ENCODE assay signal across 13 cellular contexts in the genomic region with DNA sequence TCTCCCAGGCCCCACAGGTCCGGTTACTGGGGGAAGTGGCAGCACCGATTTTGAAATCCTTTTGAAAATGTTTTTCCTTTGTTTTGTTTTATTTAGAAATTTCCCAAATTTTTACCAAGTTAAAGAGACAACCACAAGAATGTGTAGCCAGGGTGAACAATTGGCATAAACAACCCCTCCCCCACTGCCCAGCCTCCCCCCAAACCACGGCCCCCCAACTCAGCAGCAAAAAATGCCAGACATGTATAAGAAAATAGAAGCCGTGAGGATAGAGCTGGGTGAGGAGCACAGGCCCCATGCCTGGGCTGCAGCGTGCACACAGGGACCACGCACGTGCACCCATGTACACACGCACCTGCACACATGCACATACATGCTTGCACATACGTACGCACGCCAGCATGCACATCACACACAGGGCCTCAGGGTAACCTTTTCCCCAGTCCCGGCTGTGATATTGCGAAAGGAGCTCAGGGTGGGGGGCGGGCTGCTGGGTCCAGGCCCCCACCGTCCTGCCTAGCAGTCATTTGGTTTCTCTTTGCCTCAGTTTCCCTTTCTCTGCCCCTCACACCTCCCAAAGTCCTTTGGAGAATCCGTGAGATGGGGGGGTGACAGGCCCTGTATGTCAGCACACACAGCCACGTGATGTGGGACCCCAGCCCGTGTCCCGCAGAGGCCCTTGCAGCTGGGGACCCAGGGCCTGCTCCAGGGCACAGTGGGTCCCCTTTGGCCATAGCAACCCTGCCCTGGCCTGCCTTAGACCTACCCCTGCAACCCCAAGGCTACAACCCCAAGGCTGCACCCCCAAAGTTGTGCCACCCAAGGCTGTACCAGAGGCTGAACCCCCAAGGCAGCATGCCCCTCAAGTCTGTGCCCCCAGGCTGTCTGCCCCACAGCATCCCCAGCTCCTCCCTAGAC. TPM values are rescaled to one million over a fixed set of nuclear protein-coding genes. Genes with fewer than 3 reads are reported as not detected.
DNase-seq lines count a peak whose midpoint lies in the region; ATAC-seq and TF ChIP-seq lines count a peak whose summit lies in the region.
"Had no signal": no experiment of that assay in that cellular context is flagged by ENCODE, and none has a peak within 500 bp of the region (broad histone marks: within the 10 kb centered on the region; RNA-seq: fewer than 3 reads in every experiment).

No MANE protein-coding gene starts in this region.

- POLR2A ChIA-PET in RWPE1 (lab: Yijun Ruan, JAX; ENCODE audit: low non-redundant PET), result no interaction called here
- POLR2A ChIA-PET in activated CD8-positive, alpha-beta T cell treated with anti-CD3 and anti-CD28 coated beads, Interleukin-2, amount 10 ng/mL, durations not matched to agents 7 days and 5 days (lab: Charles Lee), result no interaction called here
- POLR2A ChIA-PET in activated CD4-positive, alpha-beta T cell treated with anti-CD3 and anti-CD28 coated beads for 36 hours (lab: Charles Lee), result no interaction called here

- no peak for TF ChIP-seq CTCF in RWPE1 (conservative IDR thresholded peaks at IDR 0.05; ENCODE audit: low read depth)
- TF ChIP-seq CTCF in foreskin fibroblast (IDR thresholded peaks at IDR 0.05; ENCODE audit: low read depth, low read length), result no peak

- H3K4me1 ChIP-seq in BLaER1 treated with 17β-estradiol and CSF1 and Interleukin-3, amounts not matched to agents 10 nM and 100 nM, result peaks cover 29 to 80% (median 68%) of the 10 kb centered on the region in 10 experiments

- H3K27me3 Mint-ChIP-seq in activated CD8-positive, alpha-beta T cell treated with anti-CD3 and anti-CD28 coated beads, Interleukin-2, amount 10 ng/mL, durations not matched to agents 7 days and 5 days (ENCODE audit: low read depth), result peaks cover 7% of the 10 kb centered on the region
- H3K27me3 Mint-ChIP-seq in activated CD4-positive, alpha-beta T cell treated with anti-CD3 and anti-CD28 coated beads for 36 hours, result no peaks in the 10 kb centered on the region

- no peak overlapping the region for H3K27ac Mint-ChIP-seq in stimulated activated effector memory CD8-positive, alpha-beta T cell treated with anti-CD3 and anti-CD28 coated beads, Interleukin-12 subunit alpha, Interleukin-12 subunit beta, amount 100 ng/mL, for 72 hours
- H3K27ac Mint-ChIP-seq in activated CD8-positive, alpha-beta T cell treated with anti-CD3 and anti-CD28 coated beads, Interleukin-2, amount 10 ng/mL, durations not matched to agents 7 days and 5 days, result no peak overlapping the region
- no peak overlapping the region for H3K27ac Mint-ChIP-seq in activated CD4-positive, alpha-beta T cell treated with anti-CD3 and anti-CD28 coated beads for 36 hours
- H3K27ac Mint-ChIP-seq: activated T-helper 1 cell treated with anti-CD3 and anti-CD28 coated beads, Interleukin-12 subunit alpha, Interleukin-12 subunit beta, Interleukin-2, Interleukin-4 antibody, amounts not matched to agents 30 ng/mL and 10 ng/mL and 1 ng/mL, durations not matched to agents 14 hours and 24 hours and 36 hours; WTC11 had no signal

- H3K9ac ChIP-seq in BLaER1 treated with 17β-estradiol and CSF1 and Interleukin-3, amounts not matched to agents 10 nM and 100 nM, result no peak overlapping the region

- H3K9me3 ChIP-seq in BLaER1 treated with 17β-estradiol and CSF1 and Interleukin-3, amounts not matched to agents 10 nM and 100 nM (replicated peaks in 1 of 11), result peaks cover 0 to 6% (median 0%) of the 10 kb centered on the region in 11 experiments; a peak in 1 of 22 replicates

- no peak for ATAC-seq in sciatic nerve
- no peak for ATAC-seq in stimulated activated effector memory CD8-positive, alpha-beta T cell treated with anti-CD3 and anti-CD28 coated beads, Interleukin-12 subunit alpha, Interleukin-12 subunit beta, amount 100 ng/mL, for 72 hours
- ATAC-seq in activated CD8-positive, alpha-beta T cell treated with anti-CD3 and anti-CD28 coated beads, Interleukin-2, amount 10 ng/mL, durations not matched to agents 7 days and 5 days, result no peak
- no peak for ATAC-seq in activated CD4-positive, alpha-beta T cell treated with anti-CD3 and anti-CD28 coated beads for 36 hours

- H3K27me3 ChIP-seq in BLaER1 treated with 17β-estradiol and CSF1 and Interleukin-3, amounts not matched to agents 10 nM and 100 nM, result peaks cover 19 to 71% (median 51%) of the 10 kb centered on the region in 11 experiments; a peak in 21 of 22 replicates

- CTCF ChIA-PET in RWPE1 (lab: Yijun Ruan, JAX), result no interaction called here
- CTCF ChIA-PET in activated CD8-positive, alpha-beta T cell treated with anti-CD3 and anti-CD28 coated beads, Interleukin-2, amount 10 ng/mL, durations not matched to agents 7 days and 5 days (lab: Charles Lee), result no interaction called here
- CTCF ChIA-PET in activated CD4-positive, alpha-beta T cell treated with anti-CD3 and anti-CD28 coated beads for 36 hours (lab: Charles Lee), result no interaction called here

- DNase-seq in RWPE1 (ENCODE audit: low spot score) (no peak), foreskin fibroblast (peak; percentile 42 to 68), sciatic nerve (ENCODE audit: low spot score) (peak; percentile 50), KG1 (lab: John Stamatoyannopoulos, UW) (no peak)
- DNase-seq in stimulated activated effector memory CD8-positive, alpha-beta T cell treated with anti-CD3 and anti-CD28 coated beads, Interleukin-12 subunit alpha, Interleukin-12 subunit beta, amount 100 ng/mL, for 72 hours (ENCODE audit: low spot score in 2 of 2), result no peak
- DNase-seq in activated CD8-positive, alpha-beta T cell treated with anti-CD3 and anti-CD28 coated beads, Interleukin-2, amount 10 ng/mL, durations not matched to agents 7 days and 5 days, result no peak
- DNase-seq in activated CD4-positive, alpha-beta T cell treated with anti-CD3 and anti-CD28 coated beads for 36 hours, result no peak
- DNase-seq: Calu3, MM.1S had no signal

- peaks cover 0 to 68% (median 32%) of the 10 kb centered on the region in 11 experiments; a peak in 16 of 22 replicates for H4K20me1 ChIP-seq in BLaER1 treated with 17β-estradiol and CSF1 and Interleukin-3, amounts not matched to agents 10 nM and 100 nM

- peaks cover 23% of the 10 kb centered on the region for H3K4me1 Mint-ChIP-seq in stimulated activated effector memory CD8-positive, alpha-beta T cell treated with anti-CD3 and anti-CD28 coated beads, Interleukin-12 subunit alpha, Interleukin-12 subunit beta, amount 100 ng/mL, for 72 hours
- peaks cover 6% of the 10 kb centered on the region for H3K4me1 Mint-ChIP-seq in activated CD8-positive, alpha-beta T cell treated with anti-CD3 and anti-CD28 coated beads, Interleukin-2, amount 10 ng/mL, durations not matched to agents 7 days and 5 days (ENCODE audit: low read depth)
- H3K4me1 Mint-ChIP-seq in activated CD4-positive, alpha-beta T cell treated with anti-CD3 and anti-CD28 coated beads for 36 hours, result peaks cover 9% of the 10 kb centered on the region

- no peak overlapping the region for H3K4me3 Mint-ChIP-seq in stimulated activated effector memory CD8-positive, alpha-beta T cell treated with anti-CD3 and anti-CD28 coated beads, Interleukin-12 subunit alpha, Interleukin-12 subunit beta, amount 100 ng/mL, for 72 hours
- no peak overlapping the region for H3K4me3 Mint-ChIP-seq in activated CD8-positive, alpha-beta T cell treated with anti-CD3 and anti-CD28 coated beads, Interleukin-2, amount 10 ng/mL, durations not matched to agents 7 days and 5 days
- H3K4me3 Mint-ChIP-seq in activated CD4-positive, alpha-beta T cell treated with anti-CD3 and anti-CD28 coated beads for 36 hours, result no peak overlapping the region
- H3K4me3 Mint-ChIP-seq: activated T-helper 1 cell treated with anti-CD3 and anti-CD28 coated beads, Interleukin-12 subunit alpha, Interleukin-12 subunit beta, Interleukin-2, Interleukin-4 antibody, amounts not matched to agents 30 ng/mL and 10 ng/mL and 1 ng/mL, durations not matched to agents 14 hours and 24 hours and 36 hours; WTC11 had no signal

- H3K27ac ChIP-seq in BLaER1 treated with 17β-estradiol and CSF1 and Interleukin-3, amounts not matched to agents 10 nM and 100 nM, result no peak overlapping the region
- peak overlapping the region; percentile 52; the same call in 1 of the 2 replicates for H3K27ac ChIP-seq in RWPE1

- no peak overlapping the region for H3K4me3 ChIP-seq in BLaER1 treated with 17β-estradiol and CSF1 and Interleukin-3, amounts not matched to agents 10 nM and 100 nM
- no peak overlapping the region for H3K4me3 ChIP-seq in foreskin fibroblast (ENCODE audit: low read depth in 1 of 2, low read length in 2 of 2)

- H3K9me3 Mint-ChIP-seq in stimulated activated effector memory CD8-positive, alpha-beta T cell treated with anti-CD3 and anti-CD28 coated beads, Interleukin-12 subunit alpha, Interleukin-12 subunit beta, amount 100 ng/mL, for 72 hours, result no peaks in the 10 kb centered on the region
- H3K9me3 Mint-ChIP-seq in activated CD8-positive, alpha-beta T cell treated with anti-CD3 and anti-CD28 coated beads, Interleukin-2, amount 10 ng/mL, durations not matched to agents 7 days and 5 days (ENCODE audit: insufficient read depth), result no peaks in the 10 kb centered on the region
- H3K9me3 Mint-ChIP-seq in activated CD4-positive, alpha-beta T cell treated with anti-CD3 and anti-CD28 coated beads for 36 hours (ENCODE audit: low read depth), result no peaks in the 10 kb centered on the region
- H3K9me3 Mint-ChIP-seq: activated T-helper 1 cell treated with anti-CD3 and anti-CD28 coated beads, Interleukin-12 subunit alpha, Interleukin-12 subunit beta, Interleukin-2, Interleukin-4 antibody, amounts not matched to agents 30 ng/mL and 10 ng/mL and 1 ng/mL, durations not matched to agents 14 hours and 24 hours and 36 hours; WTC11 had no signal

- intact Hi-C loops in sciatic nerve (cut with DNase I), result no loop called here
- intact Hi-C loops in activated CD4-positive, alpha-beta T cell treated with anti-CD3 and anti-CD28 coated beads for 36 hours (cut with DNase I, micrococcal nuclease), result no loop called here

- H3K4me2 ChIP-seq in BLaER1 treated with 17β-estradiol and CSF1 and Interleukin-3, amounts not matched to agents 10 nM and 100 nM, result peak overlapping the region in 10 of 11 experiments; percentile 23 to 95 (median 42); a peak in 14 of 22 replicates

- H3K36me3 ChIP-seq in BLaER1 treated with 17β-estradiol and CSF1 and Interleukin-3, amounts not matched to agents 10 nM and 100 nM, result no peaks in the 10 kb centered on the region

- peaks cover 6% of the 10 kb centered on the region for H3K36me3 Mint-ChIP-seq in stimulated activated effector memory CD8-positive, alpha-beta T cell treated with anti-CD3 and anti-CD28 coated beads, Interleukin-12 subunit alpha, Interleukin-12 subunit beta, amount 100 ng/mL, for 72 hours
- no peaks in the 10 kb centered on the region for H3K36me3 Mint-ChIP-seq in activated CD8-positive, alpha-beta T cell treated with anti-CD3 and anti-CD28 coated beads, Interleukin-2, amount 10 ng/mL, durations not matched to agents 7 days and 5 days (ENCODE audit: low read depth)
- no peaks in the 10 kb centered on the region for H3K36me3 Mint-ChIP-seq in activated CD4-positive, alpha-beta T cell treated with anti-CD3 and anti-CD28 coated beads for 36 hours (ENCODE audit: low read depth)
- H3K36me3 Mint-ChIP-seq: WTC11 had no signal

RNA-seq across cellular contexts. Expression of gene IGF2, which starts 42.9 kb away (rescaled TPM):
- 473 TPM for total RNA-seq in sciatic nerve
- not detected for total RNA-seq in activated CD8-positive, alpha-beta T cell treated with anti-CD3 and anti-CD28 coated beads, Interleukin-2, amount 10 ng/mL, durations not matched to agents 7 days and 5 days
- 1 to 10 TPM; 8.6 to 9.2 TPM for total RNA-seq in activated CD4-positive, alpha-beta T cell treated with anti-CD3 and anti-CD28 coated beads for 36 hours
- total RNA-seq: RPMI7951 had no signal

Comparison
In these comparisons a context has a peak if more than half of its experiments do, and no peak if none do; other contexts are left out.
1. DNase-seq: peak in foreskin fibroblast (2 of 2) and sciatic nerve (single experiment); none in RWPE1 (single experiment), stimulated activated effector memory CD8-positive, alpha-beta T cell treated with anti-CD3 and anti-CD28 coated beads, Interleukin-12 subunit alpha, Interleukin-12 subunit beta, amount 100 ng/mL, for 72 hours (0 of 2), activated CD8-positive, alpha-beta T cell treated with anti-CD3 and anti-CD28 coated beads, Interleukin-2, amount 10 ng/mL, durations not matched to agents 7 days and 5 days (single experiment), activated CD4-positive, alpha-beta T cell treated with anti-CD3 and anti-CD28 coated beads for 36 hours (single experiment) and KG1 (single experiment).
2. RNA of gene IGF2, which starts 42.9 kb away (total RNA-seq): 473 TPM in sciatic nerve (single experiment); 8.6 to 9.2 TPM in activated CD4-positive, alpha-beta T cell treated with anti-CD3 and anti-CD28 coated beads for 36 hours and not detected in activated CD8-positive, alpha-beta T cell treated with anti-CD3 and anti-CD28 coated beads, Interleukin-2, amount 10 ng/mL, durations not matched to agents 7 days and 5 days; every median in the first group is over 10 times any median in the second.